8 cellular contexts compared by ENCODE assay signal in the genomic region with DNA sequence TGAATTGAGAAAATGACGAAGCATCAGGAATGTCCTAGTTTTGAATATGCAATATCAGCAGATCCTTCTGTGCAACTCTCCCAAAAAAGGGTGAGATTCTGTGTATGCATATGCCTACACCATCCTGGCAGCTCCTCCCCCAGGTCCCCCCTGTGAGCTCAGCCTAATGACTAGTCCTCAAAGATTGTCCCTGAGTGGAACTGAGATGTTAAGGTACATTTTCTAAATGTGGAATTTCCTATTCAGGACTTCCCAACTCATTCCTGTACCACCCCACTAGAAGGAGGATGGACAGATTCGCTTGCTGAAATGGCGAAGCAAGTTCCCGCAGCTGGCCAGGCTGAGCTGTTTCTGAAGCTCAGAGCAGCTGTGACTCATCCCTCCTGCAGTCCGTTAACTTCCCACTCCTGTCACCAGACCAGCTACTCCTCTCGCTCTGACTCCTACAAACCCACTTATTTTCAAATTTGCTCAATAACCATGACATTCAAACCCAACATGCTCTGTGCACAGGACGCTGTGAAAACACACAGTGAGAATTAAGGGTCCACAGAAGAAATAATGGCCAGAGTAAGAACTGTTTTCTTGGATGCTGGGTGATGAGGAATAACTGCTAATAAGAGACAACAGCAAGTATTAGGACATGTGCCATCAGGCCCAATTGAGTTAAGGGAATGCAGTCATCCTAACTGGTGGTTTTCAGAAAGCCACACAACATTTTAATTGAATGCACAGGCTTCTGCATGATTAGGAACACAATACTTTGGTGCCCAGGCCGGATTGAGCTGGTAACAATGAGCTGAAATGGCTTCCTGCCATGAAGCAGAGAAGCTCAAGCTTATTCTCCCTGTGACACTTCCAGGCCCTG. TPM values are rescaled to one million over a fixed set of nuclear protein-coding genes. Genes with fewer than 3 reads are reported as not detected.
DNase-seq lines count a peak whose midpoint lies in the region; ATAC-seq lines count a peak whose summit lies in the region.

No MANE protein-coding gene starts in this region.

- peak; percentile 91 for ATAC-seq in GM21526 (IDR thresholded peaks at IDR 0.05; ENCODE audit: low FRiP score, unreplicated experiment)
- ATAC-seq in activated T-cell treated with anti-CD3 and anti-CD28 coated beads, Interleukin-2, amount 50 U/mL, for 4 hours, result peak; percentile 90

- no peaks in the 10 kb centered on the region for H3K9me3 ChIP-seq in HUES48 (ENCODE audit: control insufficient read depth, insufficient read depth, low read length)

- peaks cover 5% of the 10 kb centered on the region for H3K9me3 Mint-ChIP-seq in activated T-cell treated with anti-CD3 and anti-CD28 coated beads, Interleukin-2, amount 50 U/mL, for 4 hours

- DNase-seq in EL (peak; percentile 81), glomerular visceral epithelial cell (ENCODE audit: extremely low spot score) (peak; percentile 77), renal cortical epithelial cell (ENCODE audit: low read depth) (peak; percentile 76), GOT3 (lab: John Stamatoyannopoulos, UW) (no peak), NCI-H524 treated with DMSO at 0.1 percent for 48 hours (lab: John Stamatoyannopoulos, UW) (no peak)
- DNase-seq in activated T-cell treated with anti-CD3 and anti-CD28 coated beads, Interleukin-2, amount 50 U/mL, for 4 hours, result no peak

- no peak overlapping the region; the same call in 1 of the 2 replicates for H3K4me3 ChIP-seq in HUES48 (ENCODE audit: low read depth, low read length)

- H3K4me3 Mint-ChIP-seq in activated T-cell treated with anti-CD3 and anti-CD28 coated beads, Interleukin-2, amount 50 U/mL, for 4 hours, result peak overlapping the region; percentile 57

- no peak overlapping the region for H3K9ac ChIP-seq in HUES48 (ENCODE audit: low read depth, low read length)

- H3K36me3 Mint-ChIP-seq in activated T-cell treated with anti-CD3 and anti-CD28 coated beads, Interleukin-2, amount 50 U/mL, for 4 hours (ENCODE audit: insufficient read depth), result no peaks in the 10 kb centered on the region

- peaks cover 16% of the 10 kb centered on the region for H3K4me1 ChIP-seq in HUES48 (ENCODE audit: control insufficient read depth, insufficient read depth, low read length)

- H3K27ac ChIP-seq in HUES48 (ENCODE audit: low read depth, low read length), result peak overlapping the region; percentile 23

- H3K27me3 Mint-ChIP-seq in activated T-cell treated with anti-CD3 and anti-CD28 coated beads, Interleukin-2, amount 50 U/mL, for 4 hours (ENCODE audit: low read depth), result no peaks in the 10 kb centered on the region

- H3K27me3 ChIP-seq in HUES48 (ENCODE audit: control insufficient read depth, insufficient read depth, low read length), result no peaks in the 10 kb centered on the region

- no peaks in the 10 kb centered on the region for H3K36me3 ChIP-seq in HUES48 (ENCODE audit: control insufficient read depth, insufficient read depth, low read length)

- peaks cover 38% of the 10 kb centered on the region for H3K4me1 Mint-ChIP-seq in activated T-cell treated with anti-CD3 and anti-CD28 coated beads, Interleukin-2, amount 50 U/mL, for 4 hours (ENCODE audit: low read depth)

RNA-seq across cellular contexts. Expression of a gene that starts 40.0 kb away (rescaled TPM):
- 10 to 100 TPM; 29.3 to 37.4 (median 32.8) TPM for total RNA-seq in activated T-cell treated with anti-CD3 and anti-CD28 coated beads, Interleukin-2, amount 50 U/mL, for 4 hours
- 21.2 and 33.3 TPM in 2 replicates for total RNA-seq in renal cortical epithelial cell

Comparison
In these comparisons a context has a peak if more than half of its experiments do, and no peak if none do; other contexts are left out.
1. DNase-seq: peak in EL (single experiment), glomerular visceral epithelial cell (single experiment) and renal cortical epithelial cell (single experiment); none in activated T-cell treated with anti-CD3 and anti-CD28 coated beads, Interleukin-2, amount 50 U/mL, for 4 hours (single experiment), GOT3 (single experiment) and NCI-H524 treated with DMSO at 0.1 percent for 48 hours (single experiment).